Comparison of ENCODE assay signal across 10 cellular contexts in the genomic region with DNA sequence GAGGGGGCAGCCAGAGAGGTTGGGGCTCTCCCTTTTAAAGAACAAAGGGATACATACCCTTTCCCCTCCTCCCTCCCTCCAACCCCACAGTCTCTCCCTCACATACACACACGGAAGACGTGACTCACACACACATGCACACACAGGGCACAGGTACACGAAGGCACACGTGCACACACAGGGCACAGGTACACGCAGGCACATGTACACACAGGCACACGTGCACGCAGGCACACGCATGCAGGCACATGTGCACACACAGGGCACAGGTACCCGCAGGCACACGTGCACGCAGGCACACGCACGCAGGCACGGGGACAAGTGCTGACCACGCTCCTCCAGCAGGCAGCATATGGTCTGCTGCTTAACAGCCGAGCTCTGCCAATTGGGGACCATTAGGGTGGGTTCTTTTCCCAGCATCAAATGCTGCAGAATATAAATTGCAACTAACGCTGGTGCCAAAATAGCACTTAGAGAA. TPM values are rescaled to one million over a fixed set of nuclear protein-coding genes. Genes with fewer than 3 reads are reported as not detected.
DNase-seq lines count a peak whose midpoint lies in the region; ATAC-seq and TF ChIP-seq lines count a peak whose summit lies in the region.
"Had no signal": no experiment of that assay in that cellular context is flagged by ENCODE, and none has a peak within 500 bp of the region (broad histone marks: within the 10 kb centered on the region; RNA-seq: fewer than 3 reads in every experiment).

No MANE protein-coding gene starts in this region.

- no peak for TF ChIP-seq EP300 in SK-N-SH (IDR thresholded peaks at IDR 0.05; ENCODE audit: borderline replicate concordance in 1 of 2, low read depth in 1 of 2, low read length in 1 of 2)

- no peaks in the 10 kb centered on the region for H3F3A ChIP-seq in SK-N-SH (replicated peaks; ENCODE audit: insufficient read depth)

- no peak overlapping the region for H2AFZ ChIP-seq in SK-N-SH (ENCODE audit: low read depth)

- H4K20me1 ChIP-seq in SK-N-SH (ENCODE audit: insufficient read depth) = no peaks in the 10 kb centered on the region

- H3K27me3 Mint-ChIP-seq in T-cell = no peaks in the 10 kb centered on the region
- H3K27me3 Mint-ChIP-seq: activated T-helper 17 cell treated with anti-CD3 and anti-CD28 coated beads, Interleukin-2, amount 50 U/mL, for 72 hours had no signal

- H3K27ac ChIP-seq in SK-N-SH (ENCODE audit: low read depth in 2 of 2, low read length in 1 of 2) (peak overlapping the region in 1 of 2 experiments; percentile 64; a peak in 1 of 4 replicates), left lung (no peak overlapping the region), subcutaneous abdominal adipose tissue (ENCODE audit: low read depth, low read length) (no peak overlapping the region)
- H3K27ac ChIP-seq: SJSA1 had no signal

- CTCF ChIA-PET in SK-N-SH (lab: Yijun Ruan, JAX) (interaction anchor here (0.6 to 5.0 kb wide), 16 partner anchors 9 to 239 kb away, joined by 3 to 35 read pairs (median 4); no protein-coding TSS in a partner anchor), T-cell (lab: Charles Lee) (no interaction called here)

- no peaks in the 10 kb centered on the region for H3K9me2 ChIP-seq in SK-N-SH

- H3K27ac Mint-ChIP-seq in T-cell = no peak overlapping the region
- H3K27ac Mint-ChIP-seq: activated T-helper 17 cell treated with anti-CD3 and anti-CD28 coated beads, Interleukin-2, amount 50 U/mL, for 72 hours had no signal

- H3K9me3 ChIP-seq in SK-N-SH (no peaks in the 10 kb centered on the region), left lung (no peaks in the 10 kb centered on the region), subcutaneous abdominal adipose tissue (ENCODE audit: control insufficient read depth in 5 of 5, low read length in 5 of 5) (no peaks in the 10 kb centered on the region)
- H3K9me3 ChIP-seq: SJSA1 had no signal

- no peaks in the 10 kb centered on the region for H3K36me3 Mint-ChIP-seq in T-cell

- H3K9ac ChIP-seq in SK-N-SH (no peak overlapping the region), subcutaneous abdominal adipose tissue (ENCODE audit: low read length in 5 of 5) (peak overlapping the region in 1 of 5 donors; percentile 55)

- H3K4me1 Mint-ChIP-seq in T-cell = peaks cover 0 to 7% (median 2%) of the 10 kb centered on the region in 3 donors
- H3K4me1 Mint-ChIP-seq: activated T-helper 17 cell treated with anti-CD3 and anti-CD28 coated beads, Interleukin-2, amount 50 U/mL, for 72 hours had no signal

- TF ChIP-seq RAD21 in SK-N-SH (IDR thresholded peaks at IDR 0.05; ENCODE audit: low read length) = no peak

- peak overlapping the region in 2 of 3 donors; percentile 0 to 64 for H3K4me3 Mint-ChIP-seq in T-cell
- H3K4me3 Mint-ChIP-seq: activated T-helper 17 cell treated with anti-CD3 and anti-CD28 coated beads, Interleukin-2, amount 50 U/mL, for 72 hours had no signal

- H3K4me2 ChIP-seq in SK-N-SH = no peak overlapping the region

- TF ChIP-seq CTCF in SK-N-SH (IDR thresholded peaks at IDR 0.05) = no peak
- no peak for TF ChIP-seq CTCF in left lung (IDR thresholded peaks at IDR 0.05)

- no peak overlapping the region for H3K4me3 ChIP-seq in SK-N-SH (ENCODE audit: low read depth in 2 of 2, low read length in 1 of 2)
- H3K4me3 ChIP-seq in left lung = peak overlapping the region in 1 of 2 donors; percentile 34
- H3K4me3 ChIP-seq in subcutaneous abdominal adipose tissue (ENCODE audit: low read depth in 1 of 5, low read length in 5 of 5) = peak overlapping the region in 4 of 5 donors; percentile 38 to 61 (median 42)
- H3K4me3 ChIP-seq: SJSA1 had no signal

- 92% methylated on average over 17 of the region's 17 CpGs for WGBS in SK-N-SH (ENCODE audit: low lambda C conversion rate)

- no peaks in the 10 kb centered on the region for H3K27me3 ChIP-seq in SK-N-SH (ENCODE audit: insufficient read depth)
- no peaks in the 10 kb centered on the region for H3K27me3 ChIP-seq in left lung
- no peaks in the 10 kb centered on the region for H3K27me3 ChIP-seq in subcutaneous abdominal adipose tissue (ENCODE audit: control insufficient read depth in 5 of 5, insufficient read depth in 4 of 5, low read length in 5 of 5)
- H3K27me3 ChIP-seq: SJSA1 had no signal

- H3K79me2 ChIP-seq in SK-N-SH (ENCODE audit: insufficient read depth) = peaks cover 23% of the 10 kb centered on the region; the same call in 1 of the 2 replicates

- no peaks in the 10 kb centered on the region for H3K9me3 Mint-ChIP-seq in T-cell
- H3K9me3 Mint-ChIP-seq: activated T-helper 17 cell treated with anti-CD3 and anti-CD28 coated beads, Interleukin-2, amount 50 U/mL, for 72 hours had no signal

- intact Hi-C loops in left lung (cut with DNase I) = no loop called here

- H3K36me3 ChIP-seq in SK-N-SH (replicated peaks in 1 of 2; ENCODE audit: control insufficient read depth in 1 of 2, insufficient read depth in 2 of 2, low read length in 1 of 2) = peaks cover 0 to 12% of the 10 kb centered on the region in 2 experiments
- H3K36me3 ChIP-seq in left lung = peaks cover 0 to 12% of the 10 kb centered on the region in 2 donors
- H3K36me3 ChIP-seq in subcutaneous abdominal adipose tissue (ENCODE audit: control insufficient read depth in 5 of 5, insufficient read depth in 5 of 5, low read length in 5 of 5) = peaks cover 0 to 10% (median 0%) of the 10 kb centered on the region in 5 donors

- POLR2A ChIA-PET in SK-N-SH (lab: Yijun Ruan, JAX) (no interaction called here), T-cell (lab: Charles Lee) (no interaction called here)

- DNase-seq in SK-N-SH = peak; percentile 71
- no peak for DNase-seq in T-cell
- no peak for DNase-seq in left lung
- no peak for DNase-seq in stimulated activated CD4-positive, alpha-beta T cell treated with anti-CD3 and anti-CD28 coated beads, Interleukin-4, amount 100 ng/mL, for 4 hours
- DNase-seq in activated gamma-delta T cell treated with Interleukin-2 at 50 U/mL for 16 hours = no peak
- DNase-seq in AG08395 (ENCODE audit: low spot score) = no peak

- ATAC-seq in SK-N-SH treated with all-trans-retinoic acid at 6 μM for 48 hours (no peak), T-cell (replicated peaks in 1 of 4) (peak in 3 of 4 experiments; percentile 15 to 45 (median 42)), left lung (peak; percentile 6)
- ATAC-seq: activated T-helper 17 cell treated with anti-CD3 and anti-CD28 coated beads, Interleukin-2, amount 50 U/mL, for 72 hours had no signal

- H3K4me1 ChIP-seq in SK-N-SH (ENCODE audit: control insufficient read depth in 1 of 2, insufficient read depth in 2 of 2, low read depth in 1 of 2, low read length in 1 of 2) (peaks cover 0 to 26% of the 10 kb centered on the region in 2 experiments; a peak in 1 of 4 replicates), left lung (peaks cover 0 to 18% of the 10 kb centered on the region in 2 donors), subcutaneous abdominal adipose tissue (ENCODE audit: control insufficient read depth in 5 of 5, insufficient read depth in 5 of 5, low read length in 5 of 5) (peaks cover 0 to 18% (median 12%) of the 10 kb centered on the region in 5 donors)
- H3K4me1 ChIP-seq: SJSA1 had no signal

TF ChIP-seq in SK-N-SH, 30 proteins besides CTCF, POLR2A, EP300 and RAD21:
- no peak for TF ChIP-seq JUND (IDR thresholded peaks at IDR 0.05)
- no peak for TF ChIP-seq SIN3A (IDR thresholded peaks at IDR 0.05; ENCODE audit: borderline replicate concordance, low read depth, low read length)
- TF ChIP-seq MXI1 (IDR thresholded peaks at IDR 0.05; ENCODE audit: low read depth, low read length) = peak; percentile 31; the same call in 1 of the 2 replicates

TF ChIP-seq in SK-N-SH treated with all-trans-retinoic acid at 6 μM for 48 hours, 23 proteins besides CTCF, POLR2A, EP300 and RAD21 (continues in another document):
- TF ChIP-seq SNAI2 (CRISPR knock-in tag; IDR thresholded peaks at IDR 0.05) = no peak
- TF ChIP-seq PATZ1 (CRISPR knock-in tag; IDR thresholded peaks at IDR 0.05; ENCODE audit: borderline replicate concordance) = no peak
- TF ChIP-seq ZNF70 (CRISPR knock-in tag; IDR thresholded peaks at IDR 0.05) = no peak
- TF ChIP-seq CREB5 (CRISPR knock-in tag; IDR thresholded peaks at IDR 0.05; ENCODE audit: low read depth) = no peak

RNA-seq across cellular contexts. Expression of gene FBXL18, which starts 35.0 kb away (rescaled TPM):
- 5.7 and 6.0 TPM in 2 replicates for polyA plus RNA-seq in SK-N-SH (2012; rRNA removed)
- polyA plus RNA-seq in SK-N-SH (2012; cell fraction: cytosol; rRNA removed) = 2.1 and 3.7 TPM in 2 replicates
- polyA plus RNA-seq in SK-N-SH (2012; cell fraction: nucleus; rRNA removed) = 10.9 and 11.2 TPM in 2 replicates
- total RNA-seq in T-cell (10 to 100 TPM in 3 of 5 donors, 1 to 10 TPM in 2; 8.1 to 14.1 (median 12.0) TPM), left lung (10 to 100 TPM; 11.8 to 12.1 TPM)

RNA-seq across cellular contexts. Expression of gene ACTB, which starts 51.8 kb away (rescaled TPM):
- polyA plus RNA-seq in SK-N-SH (2012; rRNA removed) = 2,583 and 4,707 TPM in 2 replicates
- polyA plus RNA-seq in SK-N-SH (2012; cell fraction: cytosol; rRNA removed) = 3,036 and 4,390 TPM in 2 replicates
- 4,302 and 8,336 TPM in 2 replicates for polyA plus RNA-seq in SK-N-SH (2012; cell fraction: nucleus; rRNA removed)
- total RNA-seq in T-cell (1,000 to 10,000 TPM; 3,072 to 3,822 (median 3,615) TPM), left lung (1,000 to 10,000 TPM; 5,052 to 7,325 TPM)

RNA-seq across cellular contexts. Expression of gene TNRC18, which starts 55.0 kb away (rescaled TPM):
- polyA plus RNA-seq in SK-N-SH (2012; rRNA removed) = 19.9 and 34.4 TPM in 2 replicates
- polyA plus RNA-seq in SK-N-SH (2012; cell fraction: cytosol; rRNA removed) = 20.4 and 25.5 TPM in 2 replicates
- 78.0 and 126 TPM in 2 replicates for polyA plus RNA-seq in SK-N-SH (2012; cell fraction: nucleus; rRNA removed)
- total RNA-seq in T-cell (10 to 100 TPM; 58.8 to 71.0 (median 62.6) TPM), left lung (100 to 1,000 TPM in 1 of 2 donors, 10 to 100 TPM in 1; 94.4 to 102 TPM)

Comparison
In these comparisons a context has a peak if more than half of its experiments do, and no peak if none do; other contexts are left out.
1. H3K4me3 ChIP-seq: peak in subcutaneous abdominal adipose tissue (4 of 5); none in SK-N-SH (0 of 2).